8 cellular contexts compared by ENCODE assay signal in the genomic region with DNA sequence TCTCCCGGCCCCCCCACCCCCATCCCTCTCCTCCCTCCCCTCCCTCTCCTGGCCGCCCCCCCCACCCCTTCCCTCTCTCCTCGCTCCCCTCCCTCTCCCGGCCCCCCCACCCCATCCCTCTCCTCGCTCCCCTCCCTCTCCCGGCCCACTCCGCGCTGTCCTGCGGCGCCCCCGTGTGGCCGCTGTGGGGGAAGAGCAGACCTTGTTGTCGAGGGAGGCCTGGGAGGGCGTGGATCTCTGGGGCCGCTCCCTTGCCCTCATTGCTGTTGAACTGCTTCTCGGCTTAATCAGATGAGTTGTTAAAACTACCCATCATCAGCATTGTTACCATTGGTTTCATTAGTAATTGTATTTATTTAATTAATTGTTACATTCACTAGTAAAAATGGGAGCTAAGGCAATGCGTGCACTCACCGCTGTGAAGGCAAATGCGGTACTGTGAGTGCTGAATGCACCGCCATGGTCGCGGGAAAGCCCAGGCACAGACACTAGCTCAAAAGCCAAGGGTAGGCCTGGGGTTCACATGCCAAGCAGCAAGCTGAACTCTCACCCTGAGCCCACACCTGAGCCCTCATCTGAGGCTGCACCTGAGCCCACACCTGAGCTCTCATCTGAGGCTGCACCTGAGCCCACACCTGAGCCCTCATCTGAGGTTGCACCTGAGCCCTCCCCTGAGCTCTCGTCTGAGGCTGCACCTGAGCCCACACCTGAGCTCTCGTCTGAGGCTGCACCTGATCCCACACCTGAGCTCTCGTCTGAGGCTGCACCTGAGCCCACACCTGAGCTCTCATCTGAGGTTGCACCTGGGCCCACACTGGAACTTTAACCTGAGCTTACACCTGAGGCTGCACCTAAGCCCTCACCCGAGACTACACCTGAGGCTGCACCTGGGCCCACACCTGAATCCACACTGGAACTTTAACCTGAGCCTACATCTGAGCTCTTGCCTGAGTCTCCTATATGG. TPM values are rescaled to one million over a fixed set of nuclear protein-coding genes. Genes with fewer than 3 reads are reported as not detected.
DNase-seq lines count a peak whose midpoint lies in the region; ATAC-seq and TF ChIP-seq lines count a peak whose summit lies in the region.

No MANE protein-coding gene starts in this region.

- 33 to 50% (median 35%) methylated on average over 13 to 26 of the region's 26 CpGs for WGBS in spleen, 5 donors

- peak; percentile 33 for DNase-seq in GF-D8 (lab: John Stamatoyannopoulos, UW)
- peak; percentile 83 for DNase-seq in NB4 (ENCODE audit: low read depth)
- peak; percentile 52 for DNase-seq in T-helper 22 cell (ENCODE audit: low read depth)
- peak; percentile 51 for DNase-seq in amniotic stem cell (lab: John Stamatoyannopoulos, UW)
- peak; percentile 92 for DNase-seq in hepatic stellate cell (ENCODE audit: low spot score)
- DNase-seq in spleen: peak; percentile 93

- no peak overlapping the region for H3K4me3 ChIP-seq in NB4 (ENCODE audit: low read depth, low read length)
- H3K4me3 ChIP-seq in spleen: no peak overlapping the region

- H3K27me3 ChIP-seq in spleen (replicated peaks in 1 of 7): no peaks in the 10 kb centered on the region

- H3K9me3 ChIP-seq in spleen: peaks cover 0 to 3% (median 0%) of the 10 kb centered on the region in 8 donors

- peaks cover 12 to 36% (median 31%) of the 10 kb centered on the region in 6 donors for H3K4me1 ChIP-seq in spleen

- no peak overlapping the region for H3K27ac ChIP-seq in spleen

- no peak for TF ChIP-seq POLR2A in NB4 (IDR thresholded peaks at IDR 0.05; ENCODE audit: extremely low read depth, insufficient read length)
- no peak for TF ChIP-seq POLR2A in spleen (IDR thresholded peaks at IDR 0.05)

- H3K36me3 ChIP-seq in spleen: no peaks in the 10 kb centered on the region

- no peak for ATAC-seq in HG03196 (IDR thresholded peaks at IDR 0.05; ENCODE audit: unreplicated experiment)
- no peak for ATAC-seq in HG02588 (IDR thresholded peaks at IDR 0.05; ENCODE audit: unreplicated experiment)

- intact Hi-C loops in spleen (cut with DNase I; ENCODE audit: low total_unique reads): loop anchor here (10.0 kb wide), 1 partner anchor 143 kb away; a partner anchor contains a TSS

- TF ChIP-seq CTCF in NB4 (IDR thresholded peaks at IDR 0.05; ENCODE audit: low read depth, low read length) (peak; percentile 63), spleen (IDR thresholded peaks at IDR 0.05 in 8 of 11, conservative IDR thresholded peaks at IDR 0.05 in 3 of 11) (peak; percentile 36 to 86 (median 68))

RNA-seq across cellular contexts. Expression of a gene that starts 8.8 kb away (rescaled TPM):
- 1 to 10 TPM in 4 of 7 donors, under 1 TPM in 3; 0.34 to 2.2 (median 1.0) TPM for total RNA-seq in spleen
- under 1 TPM; 0.39 to 0.93 (median 0.49) TPM for polyA plus RNA-seq in spleen

RNA-seq across cellular contexts. Expression of a gene that starts 19.6 kb away (rescaled TPM):
- total RNA-seq in spleen: 1 to 10 TPM; 3.1 to 7.9 (median 5.4) TPM
- polyA plus RNA-seq in spleen: 1 to 10 TPM; 2.7 to 7.3 (median 5.2) TPM

Comparison
In these comparisons a context has a peak if more than half of its experiments do, and no peak if none do; other contexts are left out.
1. DNase-seq: peak in every context shown above with its lines; median percentile 93 in spleen; 92 in hepatic stellate cell; 83 in NB4; 52 in T-helper 22 cell; 51 in amniotic stem cell; 33 in GF-D8.